Comparison of ENCODE assay signal across 9 cellular contexts in genomic region chr5:42948961-42949347, GRCh38.
DNase-seq lines count a peak whose midpoint lies in the region; ATAC-seq and TF ChIP-seq lines count a peak whose summit lies in the region.
"Had no signal": no experiment of that assay in that cellular context is flagged by ENCODE, and none has a peak within 500 bp of the region (broad histone marks: within the 10 kb centered on the region; RNA-seq: fewer than 3 reads in every experiment).

No MANE protein-coding gene starts in this region.

- no peak for TF ChIP-seq POLR2A in thyroid gland (IDR thresholded peaks at IDR 0.05)

- peak overlapping the region in 1 of 2 donors; percentile 75 for H3K27ac ChIP-seq in coronary artery
- H3K27ac ChIP-seq in thyroid gland: peak overlapping the region in 1 of 3 donors; percentile 86

- peak overlapping the region; percentile 77 for H3K4me2 ChIP-seq in Loucy (ENCODE audit: low read depth, low read length, poor library complexity, severe bottlenecking)

- peaks cover 16% of the 10 kb centered on the region for H3F3A ChIP-seq in Loucy (ENCODE audit: low read depth)

- TF ChIP-seq CTCF in Loucy (conservative IDR thresholded peaks at IDR 0.05; ENCODE audit: low read length) (no peak), coronary artery (IDR thresholded peaks at IDR 0.05) (no peak), thyroid gland (IDR thresholded peaks at IDR 0.05) (no peak)

- H3K9ac ChIP-seq in Loucy (ENCODE audit: low read depth, low read length, poor library complexity, severe bottlenecking): peak overlapping the region; percentile 90

- peak overlapping the region; percentile 77 for H3K4me3 ChIP-seq in Loucy (ENCODE audit: low read length, poor library complexity, severe bottlenecking)
- peak overlapping the region; percentile 73 for H3K4me3 ChIP-seq in coronary artery
- no peak overlapping the region for H3K4me3 ChIP-seq in thyroid gland (replicated peaks in 1 of 3)

- H3K4me1 ChIP-seq in Loucy (ENCODE audit: insufficient read depth, low read length, poor library complexity, severe bottlenecking) (peaks cover 26% of the 10 kb centered on the region), thyroid gland (peaks cover 30% of the 10 kb centered on the region in 2 donors)

- peaks cover 22% of the 10 kb centered on the region for H3K79me2 ChIP-seq in Loucy (ENCODE audit: insufficient read depth, low read length)

- peaks cover 7% of the 10 kb centered on the region for H3K9me3 ChIP-seq in Loucy (ENCODE audit: insufficient read depth, low read depth, low read length)
- no peaks in the 10 kb centered on the region for H3K9me3 ChIP-seq in thyroid gland

- ATAC-seq in GM19395 (IDR thresholded peaks at IDR 0.05; ENCODE audit: unreplicated experiment) (peak; percentile 6), GM19324 (IDR thresholded peaks at IDR 0.05; ENCODE audit: low FRiP score, unreplicated experiment) (no peak)

- DNase-seq in coronary artery (ENCODE audit: low spot score) (no peak), thyroid gland (no peak), SKM-1 treated with dmso at 0.1 percent for 144 hours (lab: John Stamatoyannopoulos, UW; ENCODE audit: unreplicated experiment) (no peak), NCI-H1417 treated with DMSO at 0.1 percent for 48 hours (lab: John Stamatoyannopoulos, UW) (no peak)
- DNase-seq in stimulated activated CD4-positive, alpha-beta T cell treated with anti-CD3 and anti-CD28 coated beads, Interleukin-4, amount 100 ng/mL, for 24 hours: peak; percentile 47
- DNase-seq: T1000 had no signal

- H3K36me3 ChIP-seq in Loucy (ENCODE audit: insufficient read depth, low read length): no peaks in the 10 kb centered on the region; the same call in 1 of the 2 replicates
- H3K36me3 ChIP-seq in thyroid gland: no peaks in the 10 kb centered on the region

- H2AFZ ChIP-seq in Loucy (ENCODE audit: low read length): peak overlapping the region; percentile 39; the same call in 1 of the 2 replicates

- no peaks in the 10 kb centered on the region for H4K20me1 ChIP-seq in Loucy (ENCODE audit: insufficient read depth, low read length, poor library complexity, severe bottlenecking)

- intact Hi-C loops in thyroid gland (cut with DNase I): no loop called here

- H3K27me3 ChIP-seq in Loucy (ENCODE audit: insufficient read depth, low read length, poor library complexity, severe bottlenecking) (no peaks in the 10 kb centered on the region), thyroid gland (peaks cover 60% of the 10 kb centered on the region)

- 17% methylated on average over 10 of the region's 10 CpGs for WGBS in thyroid gland, 2 donors

- no peaks in the 10 kb centered on the region for H3K9me2 ChIP-seq in Loucy (replicated peaks; ENCODE audit: low read depth, low read length)

Comparison
In these comparisons a context has a peak if more than half of its experiments do, and no peak if none do; other contexts are left out.
1. H3K4me3 ChIP-seq: peak in Loucy (single experiment) and coronary artery (single experiment); none in thyroid gland (0 of 3).